In genomic region chr5:77850536-77851228, GRCh38 we compare ENCODE assay signal across 1 cellular context.
TF ChIP-seq lines count a peak whose summit lies in the region.

No MANE protein-coding gene starts in this region.

TF ChIP-seq in GM12878, 131 proteins besides CTCF, POLR2A, EP300 and RAD21 (continued from another document):
- TF ChIP-seq, protein P1, sequence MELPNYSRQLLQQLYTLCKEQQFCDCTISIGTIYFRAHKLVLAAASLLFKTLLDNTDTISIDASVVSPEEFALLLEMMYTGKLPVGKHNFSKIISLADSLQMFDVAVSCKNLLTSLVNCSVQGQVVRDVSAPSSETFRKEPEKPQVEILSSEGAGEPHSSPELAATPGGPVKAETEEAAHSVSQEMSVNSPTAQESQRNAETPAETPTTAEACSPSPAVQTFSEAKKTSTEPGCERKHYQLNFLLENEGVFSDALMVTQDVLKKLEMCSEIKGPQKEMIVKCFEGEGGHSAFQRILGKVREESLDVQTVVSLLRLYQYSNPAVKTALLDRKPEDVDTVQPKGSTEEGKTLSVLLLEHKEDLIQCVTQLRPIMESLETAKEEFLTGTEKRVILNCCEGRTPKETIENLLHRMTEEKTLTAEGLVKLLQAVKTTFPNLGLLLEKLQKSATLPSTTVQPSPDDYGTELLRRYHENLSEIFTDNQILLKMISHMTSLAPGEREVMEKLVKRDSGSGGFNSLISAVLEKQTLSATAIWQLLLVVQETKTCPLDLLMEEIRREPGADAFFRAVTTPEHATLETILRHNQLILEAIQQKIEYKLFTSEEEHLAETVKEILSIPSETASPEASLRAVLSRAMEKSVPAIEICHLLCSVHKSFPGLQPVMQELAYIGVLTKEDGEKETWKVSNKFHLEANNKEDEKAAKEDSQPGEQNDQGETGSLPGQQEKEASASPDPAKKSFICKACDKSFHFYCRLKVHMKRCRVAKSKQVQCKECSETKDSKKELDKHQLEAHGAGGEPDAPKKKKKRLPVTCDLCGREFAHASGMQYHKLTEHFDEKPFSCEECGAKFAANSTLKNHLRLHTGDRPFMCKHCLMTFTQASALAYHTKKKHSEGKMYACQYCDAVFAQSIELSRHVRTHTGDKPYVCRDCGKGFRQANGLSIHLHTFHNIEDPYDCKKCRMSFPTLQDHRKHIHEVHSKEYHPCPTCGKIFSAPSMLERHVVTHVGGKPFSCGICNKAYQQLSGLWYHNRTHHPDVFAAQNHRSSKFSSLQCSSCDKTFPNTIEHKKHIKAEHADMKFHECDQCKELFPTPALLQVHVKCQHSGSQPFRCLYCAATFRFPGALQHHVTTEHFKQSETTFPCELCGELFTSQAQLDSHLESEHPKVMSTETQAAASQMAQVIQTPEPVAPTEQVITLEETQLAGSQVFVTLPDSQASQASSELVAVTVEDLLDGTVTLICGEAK (IDR thresholded peaks at IDR 0.05; ENCODE audit: borderline replicate concordance) = no peak
- TF ChIP-seq IRF4 (IDR thresholded peaks at IDR 0.05; ENCODE audit: low read depth, low read length) (no peak), TCF3 (IDR thresholded peaks at IDR 0.05; ENCODE audit: borderline replicate concordance, insufficient read depth, low read depth, low read length) (no peak), NR2C2 (IDR thresholded peaks at IDR 0.05; ENCODE audit: borderline replicate concordance, control insufficient read depth, insufficient read length, low read depth) (no peak)
- TF ChIP-seq, protein P2, sequence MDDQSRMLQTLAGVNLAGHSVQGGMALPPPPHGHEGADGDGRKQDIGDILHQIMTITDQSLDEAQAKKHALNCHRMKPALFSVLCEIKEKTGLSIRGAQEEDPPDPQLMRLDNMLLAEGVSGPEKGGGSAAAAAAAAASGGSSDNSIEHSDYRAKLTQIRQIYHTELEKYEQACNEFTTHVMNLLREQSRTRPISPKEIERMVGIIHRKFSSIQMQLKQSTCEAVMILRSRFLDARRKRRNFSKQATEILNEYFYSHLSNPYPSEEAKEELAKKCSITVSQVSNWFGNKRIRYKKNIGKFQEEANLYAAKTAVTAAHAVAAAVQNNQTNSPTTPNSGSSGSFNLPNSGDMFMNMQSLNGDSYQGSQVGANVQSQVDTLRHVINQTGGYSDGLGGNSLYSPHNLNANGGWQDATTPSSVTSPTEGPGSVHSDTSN (IDR thresholded peaks at IDR 0.05; ENCODE audit: insufficient replicate concordance, low read depth, low read length) = no peak
